ENCODE assay signal across 25 cellular contexts in the genomic region with DNA sequence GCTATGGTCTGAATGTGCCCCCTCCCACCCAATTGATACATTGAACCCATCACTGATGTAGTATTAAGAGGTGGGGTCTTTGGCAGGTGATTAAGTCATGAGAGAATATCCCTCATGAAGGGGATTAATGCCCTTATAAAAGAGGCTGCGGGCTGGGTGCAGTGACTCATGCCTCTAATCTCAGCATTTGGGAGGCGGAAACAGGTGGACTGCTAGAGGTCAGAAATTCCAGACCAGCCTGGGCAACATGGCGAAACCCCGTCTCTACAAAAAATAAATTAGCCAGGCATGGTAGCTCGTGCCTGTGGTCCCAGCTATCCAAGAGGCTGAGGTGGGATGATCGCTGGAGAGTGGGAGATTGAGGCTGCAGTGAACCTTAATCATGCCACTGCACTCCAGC.
"Had no signal": no experiment of that assay in that cellular context is flagged by ENCODE, and none has a peak within 500 bp of the region (broad histone marks: within the 10 kb centered on the region; RNA-seq: fewer than 3 reads in every experiment).

No MANE protein-coding gene starts in this region.

- H3K27me3 ChIP-seq: hepatocyte, neural progenitor cell, neutrophil, spleen, suprapubic skin, tibial artery, uterus had no signal

- FAIRE-seq: small intestine had no signal

- H3K79me2 ChIP-seq: hepatocyte, parathyroid adenoma had no signal

- DNase-seq: islet precursor cell; left ventricle myocardium inferior; mesendoderm; naive thymus-derived CD4-positive, alpha-beta T cell; occipital lobe; right cardiac atrium; small intestine; spleen; stimulated activated CD4-positive, alpha-beta T cell treated with anti-CD3 and anti-CD28 coated beads, Interleukin-4, amount 100 ng/mL, for 24 hours; stimulated activated naive CD4-positive, alpha-beta T cell; tibial artery; uterus had no signal

- H3K36me3 ChIP-seq: neural progenitor cell, uterus had no signal

- H3K27me3 Mint-ChIP-seq: naive thymus-derived CD4-positive, alpha-beta T cell; stimulated activated naive CD8-positive, alpha-beta T cell treated with anti-CD3 and anti-CD28 coated beads, Interleukin-15, Interleukin-2, amounts not matched to agents 100 ng/mL and 50 ng/mL, for 24 hours; type B pancreatic cell had no signal

- H3K9me3 Mint-ChIP-seq: nephron; stimulated activated effector memory CD8-positive, alpha-beta T cell treated with anti-CD3 and anti-CD28 coated beads, Interleukin-12 subunit alpha, Interleukin-12 subunit beta, amount 100 ng/mL, for 72 hours; stimulated activated naive CD8-positive, alpha-beta T cell treated with anti-CD3 and anti-CD28 coated beads, Interleukin-15, Interleukin-2, amounts not matched to agents 100 ng/mL and 50 ng/mL, for 24 hours; type B pancreatic cell had no signal

- H3K27ac Mint-ChIP-seq: mesothelial cell of epicardium; nephron; neural progenitor cell; stimulated activated effector memory CD8-positive, alpha-beta T cell treated with anti-CD3 and anti-CD28 coated beads, Interleukin-12 subunit alpha, Interleukin-12 subunit beta, amount 100 ng/mL, for 72 hours; stimulated activated naive CD8-positive, alpha-beta T cell treated with anti-CD3 and anti-CD28 coated beads, Interleukin-15, Interleukin-2, amounts not matched to agents 100 ng/mL and 50 ng/mL, for 24 hours; type B pancreatic cell had no signal

- ATAC-seq: naive thymus-derived CD4-positive, alpha-beta T cell; right cardiac atrium; sciatic nerve; stimulated activated effector memory CD8-positive, alpha-beta T cell treated with anti-CD3 and anti-CD28 coated beads, Interleukin-12 subunit alpha, Interleukin-12 subunit beta, amount 100 ng/mL, for 72 hours had no signal

- H3K4me2 ChIP-seq: hepatocyte, neural progenitor cell had no signal

- H3K9me3 ChIP-seq: left ventricle myocardium inferior, neutrophil, spleen, suprapubic skin, thoracic aorta, tibial artery, uterus had no signal

- H3K4me3 Mint-ChIP-seq: mesothelial cell of epicardium; naive thymus-derived CD4-positive, alpha-beta T cell; nephron; neural progenitor cell; stimulated activated effector memory CD8-positive, alpha-beta T cell treated with anti-CD3 and anti-CD28 coated beads, Interleukin-12 subunit alpha, Interleukin-12 subunit beta, amount 100 ng/mL, for 72 hours; stimulated activated naive CD8-positive, alpha-beta T cell treated with anti-CD3 and anti-CD28 coated beads, Interleukin-15, Interleukin-2, amounts not matched to agents 100 ng/mL and 50 ng/mL, for 24 hours; type B pancreatic cell had no signal

- H3K4me1 ChIP-seq: left ventricle myocardium inferior, neural progenitor cell, parathyroid adenoma, spleen, suprapubic skin, tibial artery, uterus had no signal

- H3K27ac ChIP-seq: hepatocyte, left ventricle myocardium inferior, neural progenitor cell, neutrophil, parathyroid adenoma, spleen, suprapubic skin, thoracic aorta, tibial artery, uterus had no signal

- H2AFZ ChIP-seq: hepatocyte, neural progenitor cell, parathyroid adenoma had no signal

- H3K4me3 ChIP-seq: hepatocyte, left ventricle myocardium inferior, lung, neural progenitor cell, spleen, suprapubic skin, thoracic aorta, tibial artery, uterus had no signal

- H3K4me1 Mint-ChIP-seq: mesothelial cell of epicardium; nephron; neural progenitor cell; stimulated activated effector memory CD8-positive, alpha-beta T cell treated with anti-CD3 and anti-CD28 coated beads, Interleukin-12 subunit alpha, Interleukin-12 subunit beta, amount 100 ng/mL, for 72 hours had no signal

- H3K9ac ChIP-seq: neural progenitor cell, parathyroid adenoma had no signal
